8 cellular contexts compared by ENCODE assay signal in the genomic region with DNA sequence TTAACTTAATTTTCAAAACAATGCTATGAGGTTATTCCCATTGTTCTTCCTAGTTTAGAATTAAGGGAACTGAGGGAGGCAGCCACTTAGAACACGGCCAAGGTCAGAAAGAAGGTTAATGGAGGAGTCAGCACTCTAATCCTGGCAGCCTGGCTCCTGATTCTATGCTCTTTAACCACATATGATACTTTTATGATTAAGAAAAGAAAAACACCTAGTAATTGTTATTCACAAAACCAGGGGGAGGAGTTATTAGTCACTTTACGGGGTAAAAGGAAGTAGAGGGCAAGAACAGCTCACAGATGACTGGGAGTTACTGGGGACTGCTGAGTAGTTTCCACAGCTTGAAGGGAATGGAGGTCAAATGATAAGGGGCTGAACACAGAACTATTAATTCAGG. TPM values are rescaled to one million over a fixed set of nuclear protein-coding genes. Genes with fewer than 3 reads are reported as not detected.
A peak's percentile ranks its signal among the peaks of the same experiment; 100 is the strongest.
DNase-seq lines count a peak whose midpoint lies in the region; ATAC-seq and TF ChIP-seq lines count a peak whose summit lies in the region.

No MANE protein-coding gene starts in this region.

- in situ Hi-C loops in GM13977 (cut with MboI; ENCODE audit: low pct_unique_long_range_greater_than_20kb, low sequenced_read_pairs, unreplicated experiment), result no loop called here

- TF ChIP-seq CTCF in foreskin fibroblast (IDR thresholded peaks at IDR 0.05; ENCODE audit: low read depth, low read length) (no peak), GM13977 (IDR thresholded peaks at IDR 0.05; ENCODE audit: extremely low read depth, insufficient read depth, missing control alignments) (no peak)

- ATAC-seq in GM21723 (IDR thresholded peaks at IDR 0.05; ENCODE audit: unreplicated experiment), result peak; percentile 76

- DNase-seq in Daoy (ENCODE audit: low read depth) (peak; percentile 75), M059J (ENCODE audit: low read depth) (peak; percentile 88), foreskin fibroblast (peak; percentile 75 to 83), GM13977 (ENCODE audit: low spot score) (no peak), H4 (ENCODE audit: low spot score) (no peak), SIG-M5 treated with dmso at 0.1 percent for 504 hours (lab: John Stamatoyannopoulos, UW; ENCODE audit: unreplicated experiment) (no peak)
- no peak for DNase-seq in activated T-cell treated with anti-CD3 and anti-CD28 coated beads, Interleukin-2, amount 50 U/mL, for 48 hours

- no peak overlapping the region for H3K4me3 ChIP-seq in foreskin fibroblast (ENCODE audit: low read depth in 1 of 2, low read length in 2 of 2)

RNA-seq across cellular contexts. Expression of gene GADD45A, which starts 38.6 kb away (rescaled TPM):
- 81.7 and 82.6 TPM in 2 replicates for total RNA-seq in Daoy (2014; rRNA removed; shearing (Covaris generic))
- total RNA-seq in M059J (2014; rRNA removed; shearing (Covaris generic)), result 46.6 and 48.8 TPM in 2 replicates
- 31.6 and 44.6 TPM in 2 replicates for total RNA-seq in H4 (2014; rRNA removed; shearing (Covaris generic))

Comparison
In these comparisons a context has a peak if more than half of its experiments do, and no peak if none do; other contexts are left out.
1. DNase-seq: peak in Daoy (single experiment), M059J (single experiment) and foreskin fibroblast (2 of 2); none in GM13977 (single experiment), activated T-cell treated with anti-CD3 and anti-CD28 coated beads, Interleukin-2, amount 50 U/mL, for 48 hours (0 of 2), H4 (single experiment) and SIG-M5 treated with dmso at 0.1 percent for 504 hours (single experiment).